23 cellular contexts compared by ENCODE assay signal in the genomic region with DNA sequence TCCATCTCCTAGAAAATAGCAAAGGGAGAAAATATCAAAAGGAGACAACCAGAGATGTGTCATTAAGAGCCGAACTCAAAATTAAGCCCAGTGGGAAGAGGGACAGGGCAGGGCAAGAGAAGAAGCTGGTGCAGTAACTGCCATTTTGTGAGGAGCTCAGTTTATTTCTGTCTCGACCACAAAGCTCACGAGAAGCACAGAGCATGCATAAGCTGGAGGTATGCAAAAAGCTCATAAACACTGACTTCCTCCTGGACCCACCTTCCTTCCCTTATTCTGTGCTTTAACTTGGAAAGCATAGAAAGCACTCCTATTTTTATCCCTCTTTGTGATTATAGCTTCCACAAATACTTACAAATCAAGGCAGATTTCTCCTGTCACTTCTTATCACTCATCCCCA.
DNase-seq lines count a peak whose midpoint lies in the region; ATAC-seq and TF ChIP-seq lines count a peak whose summit lies in the region.
"Had no signal": no experiment of that assay in that cellular context is flagged by ENCODE, and none has a peak within 500 bp of the region (broad histone marks: within the 10 kb centered on the region; RNA-seq: fewer than 3 reads in every experiment).

No MANE protein-coding gene starts in this region.

- no peak overlapping the region for H2BK15ac ChIP-seq in mesenchymal stem cell (ENCODE audit: low read depth, poor library complexity, severe bottlenecking)

- CTCF ChIA-PET in MCF 10A (lab: Yijun Ruan, JAX): interaction anchor here (0.7 to 1.5 kb wide), 7 partner anchors 36 to 999 kb away, joined by 3 to 6 read pairs (median 4); no protein-coding TSS in a partner anchor

- no peak overlapping the region for H2AK5ac ChIP-seq in mesenchymal stem cell (ENCODE audit: low read length, severe bottlenecking)

- H3K27me3 ChIP-seq in mesenchymal stem cell (ENCODE audit: control insufficient read depth in 1 of 2, insufficient read depth in 1 of 2, low read length in 2 of 2): peaks cover 0 to 13% of the 10 kb centered on the region in 2 experiments
- H3K27me3 ChIP-seq: heart right ventricle, suprapubic skin had no signal

- H2AFZ ChIP-seq in mesenchymal stem cell (ENCODE audit: low read depth, low read length): no peak overlapping the region

- peak overlapping the region in 1 of 2 experiments; percentile 5 for H3K18ac ChIP-seq in mesenchymal stem cell (ENCODE audit: low read depth in 1 of 2, low read length in 2 of 2)

- H3K9ac ChIP-seq in mesenchymal stem cell (ENCODE audit: low read length): peak overlapping the region; percentile 37

- H3K4me3 Mint-ChIP-seq in HFFc6 (peak overlapping the region; percentile 58), MCF 10A (ENCODE audit: unreplicated experiment) (no peak overlapping the region)
- H3K4me3 Mint-ChIP-seq: activated CD4-positive, alpha-beta T cell treated with anti-CD3 and anti-CD28 coated beads, Interleukin-2, amount 10 ng/mL, durations not matched to agents 7 days and 5 days; activated CD8-positive, alpha-beta memory T cell treated with anti-CD3 and anti-CD28 coated beads, Interleukin-2, amount 10 ng/mL, durations not matched to agents 7 days and 5 days; activated naive CD8-positive, alpha-beta T cell; stimulated activated effector memory CD8-positive, alpha-beta T cell treated with anti-CD3 and anti-CD28 coated beads, Interleukin-12 subunit alpha, Interleukin-12 subunit beta, amount 100 ng/mL, for 72 hours had no signal

- 75% methylated on average over 3 of the region's 3 CpGs for WGBS in mesenchymal stem cell

- H3K4me2 ChIP-seq in mesenchymal stem cell (ENCODE audit: low read length, poor library complexity, severe bottlenecking): no peak overlapping the region

- H3K27me3 Mint-ChIP-seq in HFFc6 (ENCODE audit: insufficient read depth) (peaks cover 3% of the 10 kb centered on the region), MCF 10A (ENCODE audit: insufficient read depth, unreplicated experiment) (peaks cover 16% of the 10 kb centered on the region)

- TF ChIP-seq CTCF in HFFc6 (IDR thresholded peaks at IDR 0.05) (no peak), MCF 10A (IDR thresholded peaks at IDR 0.05; ENCODE audit: unreplicated experiment) (no peak)

- H3K4ac ChIP-seq in mesenchymal stem cell (ENCODE audit: low read depth in 1 of 2, low read length in 2 of 2): no peak overlapping the region

- intact Hi-C loops in MCF 10A (cut with micrococcal nuclease): no loop called here

- H3K9me3 Mint-ChIP-seq in HFFc6 (no peaks in the 10 kb centered on the region; the same call in 1 of the 2 replicates), MCF 10A (ENCODE audit: unreplicated experiment) (no peaks in the 10 kb centered on the region)
- H3K9me3 Mint-ChIP-seq: activated CD4-positive, alpha-beta T cell treated with anti-CD3 and anti-CD28 coated beads, Interleukin-2, amount 10 ng/mL, durations not matched to agents 7 days and 5 days; stimulated activated effector memory CD8-positive, alpha-beta T cell treated with anti-CD3 and anti-CD28 coated beads, Interleukin-12 subunit alpha, Interleukin-12 subunit beta, amount 100 ng/mL, for 72 hours had no signal

- H3K4me1 Mint-ChIP-seq in HFFc6 (ENCODE audit: low read depth): peaks cover 49% of the 10 kb centered on the region
- no peaks in the 10 kb centered on the region for H3K4me1 Mint-ChIP-seq in MCF 10A (ENCODE audit: insufficient read depth, unreplicated experiment)
- H3K4me1 Mint-ChIP-seq: activated CD4-positive, alpha-beta T cell treated with anti-CD3 and anti-CD28 coated beads, Interleukin-2, amount 10 ng/mL, durations not matched to agents 7 days and 5 days; stimulated activated effector memory CD8-positive, alpha-beta T cell treated with anti-CD3 and anti-CD28 coated beads, Interleukin-12 subunit alpha, Interleukin-12 subunit beta, amount 100 ng/mL, for 72 hours had no signal

- H3K36me3 Mint-ChIP-seq in HFFc6 (ENCODE audit: low read depth) (peaks cover 6% of the 10 kb centered on the region; the same call in 1 of the 2 replicates), MCF 10A (ENCODE audit: insufficient read depth, unreplicated experiment) (no peaks in the 10 kb centered on the region)
- H3K36me3 Mint-ChIP-seq: activated CD8-positive, alpha-beta memory T cell treated with anti-CD3 and anti-CD28 coated beads, Interleukin-2, amount 10 ng/mL, durations not matched to agents 7 days and 5 days; activated naive CD8-positive, alpha-beta T cell; stimulated activated effector memory CD8-positive, alpha-beta T cell treated with anti-CD3 and anti-CD28 coated beads, Interleukin-12 subunit alpha, Interleukin-12 subunit beta, amount 100 ng/mL, for 72 hours had no signal

- peak overlapping the region in 1 of 2 experiments; percentile 23 for H3K4me3 ChIP-seq in mesenchymal stem cell (ENCODE audit: insufficient read depth in 1 of 2, low read depth in 1 of 2, low read length in 2 of 2)
- H3K4me3 ChIP-seq: GM12878, heart right ventricle, suprapubic skin had no signal

- H3K36me3 ChIP-seq in mesenchymal stem cell (ENCODE audit: control insufficient read depth in 1 of 2, insufficient read depth in 2 of 2, low read depth in 1 of 2, low read length in 2 of 2): no peaks in the 10 kb centered on the region
- H3K36me3 ChIP-seq: suprapubic skin, WERI-Rb-1 had no signal

- peaks cover 3% of the 10 kb centered on the region for H3K4me1 ChIP-seq in mesenchymal stem cell (ENCODE audit: control insufficient read depth, insufficient read depth, low read depth, low read length)
- H3K4me1 ChIP-seq: suprapubic skin had no signal

- no peaks in the 10 kb centered on the region for H3K9me3 ChIP-seq in mesenchymal stem cell (ENCODE audit: control insufficient read depth, low read length)
- H3K9me3 ChIP-seq: heart right ventricle, suprapubic skin had no signal

- no peak overlapping the region for H2BK5ac ChIP-seq in mesenchymal stem cell (ENCODE audit: low read depth, low read length, poor library complexity, severe bottlenecking)

- DNase-seq in A172 (ENCODE audit: low spot score) (peak; percentile 14), HFFc6 (no peak), NOMO-1 treated with dmso at 0.1 percent for 144 hours (lab: John Stamatoyannopoulos, UW; ENCODE audit: unreplicated experiment) (peak; percentile 13), mesenchymal stem cell (peak; percentile 19), GF-D8 (lab: John Stamatoyannopoulos, UW) (no peak), RKO (ENCODE audit: low spot score) (no peak), MCF 10A (ENCODE audit: unreplicated experiment) (no peak)
- DNase-seq: activated CD4-positive, alpha-beta T cell treated with anti-CD3 and anti-CD28 coated beads, Interleukin-2, amount 10 ng/mL, durations not matched to agents 7 days and 5 days; activated CD8-positive, alpha-beta memory T cell treated with anti-CD3 and anti-CD28 coated beads, Interleukin-2, amount 10 ng/mL, durations not matched to agents 7 days and 5 days; heart right ventricle; mesendoderm; NCI-H1436; NCI-H2107; NK-92 treated with Interleukin-12 subunit alpha and Interleukin-12 subunit beta, amount 100 ng/mL, for 24 hours; stimulated activated CD4-positive, alpha-beta T cell treated with anti-CD3 and anti-CD28 coated beads, Interleukin-2, amount 100 ng/mL, for 48 hours; WERI-Rb-1 had no signal

- peak overlapping the region in 1 of 2 experiments; percentile 85 for H2BK12ac ChIP-seq in mesenchymal stem cell (ENCODE audit: low read length in 2 of 2)

- no peaks in the 10 kb centered on the region for H3K79me1 ChIP-seq in mesenchymal stem cell (replicated peaks; ENCODE audit: low read length, poor library complexity, severe bottlenecking)

- no peak overlapping the region for H3K14ac ChIP-seq in mesenchymal stem cell (ENCODE audit: low read length in 2 of 2)

- POLR2A ChIA-PET in MCF 10A (lab: Yijun Ruan, JAX): no interaction called here

- no peak for ATAC-seq in HG02852 (IDR thresholded peaks at IDR 0.05; ENCODE audit: unreplicated experiment)
- ATAC-seq: activated CD8-positive, alpha-beta memory T cell treated with anti-CD3 and anti-CD28 coated beads, Interleukin-2, amount 10 ng/mL, durations not matched to agents 7 days and 5 days; GM12878 had no signal

- no peak overlapping the region for H4K8ac ChIP-seq in mesenchymal stem cell (ENCODE audit: low read length)

- no peak overlapping the region for H3K27ac ChIP-seq in mesenchymal stem cell (ENCODE audit: low read length, poor library complexity, severe bottlenecking)
- H3K27ac ChIP-seq: HL-60, RWPE1, suprapubic skin, WERI-Rb-1 had no signal

- H2BK120ac ChIP-seq in mesenchymal stem cell (ENCODE audit: low read depth, low read length): no peak overlapping the region

- no peak overlapping the region for H3K23ac ChIP-seq in mesenchymal stem cell (ENCODE audit: low read length in 2 of 2)

- BruUV-seq in MCF 10A (replicated peaks; lab: Mats Ljungman, UMichigan): no TSS peak

- H3K27ac Mint-ChIP-seq in HFFc6 (peak overlapping the region; percentile 47), MCF 10A (ENCODE audit: low read depth, unreplicated experiment) (no peak overlapping the region)
- H3K27ac Mint-ChIP-seq: activated CD4-positive, alpha-beta T cell treated with anti-CD3 and anti-CD28 coated beads, Interleukin-2, amount 10 ng/mL, durations not matched to agents 7 days and 5 days; activated CD8-positive, alpha-beta memory T cell treated with anti-CD3 and anti-CD28 coated beads, Interleukin-2, amount 10 ng/mL, durations not matched to agents 7 days and 5 days; activated naive CD8-positive, alpha-beta T cell; stimulated activated effector memory CD8-positive, alpha-beta T cell treated with anti-CD3 and anti-CD28 coated beads, Interleukin-12 subunit alpha, Interleukin-12 subunit beta, amount 100 ng/mL, for 72 hours had no signal

- no peak overlapping the region for H4K91ac ChIP-seq in mesenchymal stem cell (ENCODE audit: low read length)

Comparison
In these comparisons a context has a peak if more than half of its experiments do, and no peak if none do; other contexts are left out.
1. DNase-seq: peak in A172 (single experiment), NOMO-1 treated with dmso at 0.1 percent for 144 hours (single experiment) and mesenchymal stem cell (single experiment); none in HFFc6 (single experiment), GF-D8 (single experiment), RKO (single experiment) and MCF 10A (single experiment).